ENCODE assay signal across 9 cellular contexts in the genomic region with DNA sequence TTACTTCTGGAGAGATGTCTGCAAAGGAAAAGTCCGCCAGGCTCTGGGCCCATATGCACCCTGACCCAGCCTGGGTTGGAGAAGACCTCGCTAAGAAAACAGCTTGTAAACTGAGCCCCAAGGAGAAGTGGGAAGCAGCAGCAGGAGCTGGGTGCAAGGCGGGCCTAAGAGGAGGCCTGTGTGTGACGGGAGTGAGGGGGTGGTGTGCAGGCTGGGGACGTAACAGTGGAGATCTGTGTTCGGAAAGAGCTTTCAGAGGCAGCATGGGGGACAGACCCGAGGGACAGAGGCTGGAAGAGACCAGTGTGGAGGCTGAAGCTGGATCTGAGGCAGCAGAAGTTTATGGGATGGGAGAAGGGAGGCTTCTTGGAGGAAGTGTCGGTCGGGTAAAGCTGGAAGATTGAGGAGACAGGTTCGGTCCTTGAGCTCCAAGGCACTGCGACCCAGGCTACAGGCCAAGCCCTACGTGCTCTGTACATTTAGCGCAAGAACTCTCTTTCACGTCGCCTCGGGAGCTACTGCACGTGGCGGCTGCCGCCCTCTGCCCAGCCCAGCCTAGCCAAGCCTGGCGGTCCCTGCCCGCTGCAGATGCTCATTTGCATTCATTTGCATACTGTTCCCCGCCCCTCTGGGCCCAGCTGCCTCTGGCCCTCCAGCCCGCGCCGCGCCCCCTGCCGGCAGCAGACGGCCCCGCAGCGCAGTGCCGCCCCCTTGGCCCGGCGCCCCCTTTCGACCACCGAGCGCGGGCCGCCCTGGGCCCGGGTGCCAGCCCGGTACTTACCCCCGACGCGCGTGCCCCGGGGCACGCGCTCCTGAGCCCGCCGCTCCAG. TPM values are rescaled to one million over a fixed set of nuclear protein-coding genes. Genes with fewer than 3 reads are reported as not detected.
DNase-seq lines count a peak whose midpoint lies in the region; ATAC-seq and TF ChIP-seq lines count a peak whose summit lies in the region.
"Had no signal": no experiment of that assay in that cellular context is flagged by ENCODE, and none has a peak within 500 bp of the region (broad histone marks: within the 10 kb centered on the region; RNA-seq: fewer than 3 reads in every experiment).

No MANE protein-coding gene starts in this region.

- CTCF ChIA-PET in activated CD8-positive, alpha-beta T cell treated with anti-CD3 and anti-CD28 coated beads for 36 hours (lab: Charles Lee), result interaction anchor here (0.6 to 5.0 kb wide), 45 partner anchors 8 to 498 kb away, joined by 3 to 31 read pairs (median 3); a partner anchor contains a TSS

- TF ChIP-seq CTCF in activated CD8-positive, alpha-beta T cell treated with anti-CD3 and anti-CD28 coated beads for 36 hours (IDR thresholded peaks at IDR 0.05), result peak; percentile 86
- TF ChIP-seq CTCF in esophagus muscularis mucosa (IDR thresholded peaks at IDR 0.05) (peak; percentile 17 to 47 (median 36)), thyroid gland (IDR thresholded peaks at IDR 0.05) (peak in 4 of 6 experiments; percentile 16 to 41 (median 28))

- TF ChIP-seq POLR2A in esophagus muscularis mucosa (IDR thresholded peaks at IDR 0.05; ENCODE audit: low read depth) (no peak), thyroid gland (IDR thresholded peaks at IDR 0.05) (no peak)

- H3K4me3 Mint-ChIP-seq in CD4-positive, CD25-positive, alpha-beta regulatory T cell, result peak overlapping the region in 3 of 4 donors; percentile 39 to 71 (median 59)
- H3K4me3 Mint-ChIP-seq in activated CD8-positive, alpha-beta T cell treated with anti-CD3 and anti-CD28 coated beads for 36 hours, result peak overlapping the region; percentile 51
- H3K4me3 Mint-ChIP-seq in naive B cell, result peak overlapping the region; percentile 33 to 86 (median 79)

- no peaks in the 10 kb centered on the region for H3K36me3 Mint-ChIP-seq in CD4-positive, CD25-positive, alpha-beta regulatory T cell
- no peaks in the 10 kb centered on the region for H3K36me3 Mint-ChIP-seq in activated CD8-positive, alpha-beta T cell treated with anti-CD3 and anti-CD28 coated beads for 36 hours (ENCODE audit: low read depth)
- H3K36me3 Mint-ChIP-seq in naive B cell, result peaks cover 0 to 10% of the 10 kb centered on the region in 2 donors

- intact Hi-C loops in activated CD8-positive, alpha-beta T cell treated with anti-CD3 and anti-CD28 coated beads for 36 hours (cut with micrococcal nuclease), result no loop called here
- intact Hi-C loops in esophagus muscularis mucosa (cut with DNase I) (no loop called here), thyroid gland (cut with DNase I) (no loop called here)

- POLR2A ChIA-PET in activated CD8-positive, alpha-beta T cell treated with anti-CD3 and anti-CD28 coated beads for 36 hours (lab: Charles Lee), result interaction anchor here (0.6 to 1.4 kb wide), 2 partner anchors 9 to 78 kb away, joined by 3 read pairs; no protein-coding TSS in a partner anchor

- no peak for TF ChIP-seq EP300 in esophagus muscularis mucosa (IDR thresholded peaks at IDR 0.05)

- peak in 1 of 3 donors; percentile 31 for DNase-seq in CD4-positive, CD25-positive, alpha-beta regulatory T cell
- DNase-seq in HT-29 (ENCODE audit: low spot score) (peak; percentile 60), esophagus muscularis mucosa (ENCODE audit: extremely low spot score) (no peak), naive B cell (peak; percentile 31), thyroid gland (peak; percentile 25)
- peak; percentile 75 for DNase-seq in activated CD8-positive, alpha-beta T cell treated with anti-CD3 and anti-CD28 coated beads for 36 hours
- DNase-seq in NK-92 treated with Interleukin-12 subunit alpha and Interleukin-12 subunit beta, amount 100 ng/mL, for 24 hours (lab: John Stamatoyannopoulos, UW), result no peak

- H3K4me1 ChIP-seq in CD4-positive, CD25-positive, alpha-beta regulatory T cell (ENCODE audit: control insufficient read depth, insufficient read depth, low read length, poor library complexity, severe bottlenecking), result peaks cover 12% of the 10 kb centered on the region
- H3K4me1 ChIP-seq in esophagus muscularis mucosa, result peaks cover 14 to 19% (median 17%) of the 10 kb centered on the region in 4 donors
- H3K4me1 ChIP-seq in thyroid gland, result peaks cover 4 to 13% of the 10 kb centered on the region in 2 donors

- peaks cover 0 to 18% (median 7%) of the 10 kb centered on the region in 4 donors for H3K4me1 Mint-ChIP-seq in CD4-positive, CD25-positive, alpha-beta regulatory T cell
- H3K4me1 Mint-ChIP-seq in activated CD8-positive, alpha-beta T cell treated with anti-CD3 and anti-CD28 coated beads for 36 hours (ENCODE audit: low read depth), result peaks cover 5% of the 10 kb centered on the region
- H3K4me1 Mint-ChIP-seq in naive B cell, result peaks cover 13 to 20% (median 14%) of the 10 kb centered on the region in 3 donors

- peak in 1 of 2 donors; percentile 25 for ATAC-seq in CD4-positive, CD25-positive, alpha-beta regulatory T cell (ENCODE audit: low read depth in 2 of 2)
- peak; percentile 93 for ATAC-seq in activated CD8-positive, alpha-beta T cell treated with anti-CD3 and anti-CD28 coated beads for 36 hours
- peak; percentile 81 to 83 for ATAC-seq in naive B cell (ENCODE audit: low read depth in 2 of 2)
- ATAC-seq in HG03097 (IDR thresholded peaks at IDR 0.05; ENCODE audit: low FRiP score, unreplicated experiment), result no peak

- H3K27me3 Mint-ChIP-seq in CD4-positive, CD25-positive, alpha-beta regulatory T cell, result peaks cover 73% of the 10 kb centered on the region
- peaks cover 51% of the 10 kb centered on the region for H3K27me3 Mint-ChIP-seq in activated CD8-positive, alpha-beta T cell treated with anti-CD3 and anti-CD28 coated beads for 36 hours
- H3K27me3 Mint-ChIP-seq in naive B cell, result peaks cover 55 to 97% (median 86%) of the 10 kb centered on the region in 3 donors

- peaks cover 12% of the 10 kb centered on the region for H3K27me3 ChIP-seq in CD4-positive, CD25-positive, alpha-beta regulatory T cell (ENCODE audit: control insufficient read depth, insufficient read depth, low read length)
- H3K27me3 ChIP-seq in esophagus muscularis mucosa, result peaks cover 0 to 65% (median 10%) of the 10 kb centered on the region in 4 donors
- peaks cover under 1% of the 10 kb centered on the region for H3K27me3 ChIP-seq in thyroid gland

- 32% methylated on average over 29 of the region's 49 CpGs for WGBS in esophagus muscularis mucosa
- 21 to 43% methylated on average over 21 to 47 of the region's 49 CpGs for WGBS in thyroid gland, 2 donors

- no peak overlapping the region for H3K27ac ChIP-seq in CD4-positive, CD25-positive, alpha-beta regulatory T cell (ENCODE audit: insufficient read depth, low read length, poor library complexity, severe bottlenecking)
- H3K27ac ChIP-seq in esophagus muscularis mucosa (replicated peaks in 1 of 4), result no peak overlapping the region
- H3K27ac ChIP-seq in thyroid gland, result no peak overlapping the region

- H3K4me3 ChIP-seq in CD4-positive, CD25-positive, alpha-beta regulatory T cell (ENCODE audit: low read depth, low read length), result no peak overlapping the region
- peak overlapping the region; percentile 53 to 65 (median 55) for H3K4me3 ChIP-seq in esophagus muscularis mucosa
- peak overlapping the region in 1 of 3 donors; percentile 37 for H3K4me3 ChIP-seq in thyroid gland (replicated peaks in 1 of 3)

- no peaks in the 10 kb centered on the region for H3K36me3 ChIP-seq in CD4-positive, CD25-positive, alpha-beta regulatory T cell (ENCODE audit: control insufficient read depth, insufficient read depth, low read length)
- no peaks in the 10 kb centered on the region for H3K36me3 ChIP-seq in esophagus muscularis mucosa
- no peaks in the 10 kb centered on the region for H3K36me3 ChIP-seq in thyroid gland

- H3K9me3 ChIP-seq in CD4-positive, CD25-positive, alpha-beta regulatory T cell (ENCODE audit: control insufficient read depth in 2 of 2, low read length in 2 of 2), result no peaks in the 10 kb centered on the region
- H3K9me3 ChIP-seq in esophagus muscularis mucosa (no peaks in the 10 kb centered on the region), thyroid gland (no peaks in the 10 kb centered on the region)

- H3K27ac Mint-ChIP-seq in CD4-positive, CD25-positive, alpha-beta regulatory T cell, result no peak overlapping the region
- no peak overlapping the region for H3K27ac Mint-ChIP-seq in activated CD8-positive, alpha-beta T cell treated with anti-CD3 and anti-CD28 coated beads for 36 hours
- H3K27ac Mint-ChIP-seq in naive B cell, result peak overlapping the region in 1 of 6 donors; percentile 39

- peaks cover 0 to 4% (median 0%) of the 10 kb centered on the region in 7 donors for H3K9me3 Mint-ChIP-seq in CD4-positive, CD25-positive, alpha-beta regulatory T cell
- H3K9me3 Mint-ChIP-seq in activated CD8-positive, alpha-beta T cell treated with anti-CD3 and anti-CD28 coated beads for 36 hours, result no peaks in the 10 kb centered on the region
- peaks cover 0 to 6% (median 3%) of the 10 kb centered on the region in 7 donors for H3K9me3 Mint-ChIP-seq in naive B cell

RNA-seq across cellular contexts. Expression of a gene that starts 6.3 kb away (rescaled TPM):
- total RNA-seq in CD4-positive, CD25-positive, alpha-beta regulatory T cell, result not detected
- polyA plus RNA-seq in CD4-positive, CD25-positive, alpha-beta regulatory T cell, result not detected
- total RNA-seq in HT-29 (2014; rRNA removed; shearing (Covaris generic)), result 0.79 and 2.4 TPM in 2 replicates
- total RNA-seq in activated CD8-positive, alpha-beta T cell treated with anti-CD3 and anti-CD28 coated beads for 36 hours, result under 1 TPM; 0.49 to 0.61 TPM
- total RNA-seq in esophagus muscularis mucosa (under 1 TPM in 1 of 4 donors, not detected in 3; 0.23 TPM), thyroid gland (not detected)
- polyA plus RNA-seq in naive B cell (ENCODE audit: low read depth in 6 of 6), result not detected
- total RNA-seq: HT1080 had no signal

RNA-seq across cellular contexts. Expression of a gene that starts 8.6 kb away (rescaled TPM):
- total RNA-seq in CD4-positive, CD25-positive, alpha-beta regulatory T cell, result not detected
- not detected for polyA plus RNA-seq in CD4-positive, CD25-positive, alpha-beta regulatory T cell
- 789 and 818 TPM in 2 replicates for total RNA-seq in HT-29 (2014; rRNA removed; shearing (Covaris generic))
- 1 to 10 TPM; 1.3 to 1.9 TPM for total RNA-seq in activated CD8-positive, alpha-beta T cell treated with anti-CD3 and anti-CD28 coated beads for 36 hours
- total RNA-seq in esophagus muscularis mucosa, result 100 to 1,000 TPM in 3 of 4 donors, 10 to 100 TPM in 1; 64.6 to 132 (median 118) TPM
- polyA plus RNA-seq in naive B cell (ENCODE audit: low read depth in 6 of 6), result not detected
- total RNA-seq in thyroid gland, result 100 to 1,000 TPM in 2 of 4 donors, 10 to 100 TPM in 2; 32.6 to 158 (median 101) TPM

RNA-seq across cellular contexts. Expression of a gene that starts 21.9 kb away (rescaled TPM):
- not detected for total RNA-seq in CD4-positive, CD25-positive, alpha-beta regulatory T cell
- not detected for polyA plus RNA-seq in CD4-positive, CD25-positive, alpha-beta regulatory T cell
- not detected in 2 replicates for total RNA-seq in HT-29 (2014; rRNA removed; shearing (Covaris generic))
- total RNA-seq in activated CD8-positive, alpha-beta T cell treated with anti-CD3 and anti-CD28 coated beads for 36 hours, result not detected
- total RNA-seq in esophagus muscularis mucosa (10 to 100 TPM in 2 of 4 donors, 1 to 10 TPM in 2; 5.5 to 17.0 (median 9.8) TPM), thyroid gland (1 to 10 TPM in 3 of 4 donors, under 1 TPM in 1; 0.27 to 4.0 (median 1.5) TPM)
- under 1 TPM in 1 of 6 donors, not detected in 5; 0.20 TPM for polyA plus RNA-seq in naive B cell (ENCODE audit: low read depth in 6 of 6)

Comparison
In these comparisons a context has a peak if more than half of its experiments do, and no peak if none do; other contexts are left out.
1. DNase-seq: peak in HT-29 (single experiment), activated CD8-positive, alpha-beta T cell treated with anti-CD3 and anti-CD28 coated beads for 36 hours (single experiment), naive B cell (single experiment) and thyroid gland (2 of 2); none in esophagus muscularis mucosa (single experiment) and NK-92 treated with Interleukin-12 subunit alpha and Interleukin-12 subunit beta, amount 100 ng/mL, for 24 hours (single experiment).
2. CTCF ChIP-seq: peak in every context shown above with its lines; median percentile 86 in activated CD8-positive, alpha-beta T cell treated with anti-CD3 and anti-CD28 coated beads for 36 hours; 36 in esophagus muscularis mucosa; 28 in thyroid gland.
3. RNA of a gene that starts 8.6 kb away (total RNA-seq): 789 to 818 TPM in HT-29, 32.6 to 158 TPM in thyroid gland and 64.6 to 132 TPM in esophagus muscularis mucosa; 1.3 to 1.9 TPM in activated CD8-positive, alpha-beta T cell treated with anti-CD3 and anti-CD28 coated beads for 36 hours and not detected in CD4-positive, CD25-positive, alpha-beta regulatory T cell (single experiment); every median in the first group is over 10 times any median in the second.
4. Peak in every context shown above with its lines, with median percentiles within 50 percentile points of each other: H3K4me3 Mint-ChIP-seq.